In the genomic region with DNA sequence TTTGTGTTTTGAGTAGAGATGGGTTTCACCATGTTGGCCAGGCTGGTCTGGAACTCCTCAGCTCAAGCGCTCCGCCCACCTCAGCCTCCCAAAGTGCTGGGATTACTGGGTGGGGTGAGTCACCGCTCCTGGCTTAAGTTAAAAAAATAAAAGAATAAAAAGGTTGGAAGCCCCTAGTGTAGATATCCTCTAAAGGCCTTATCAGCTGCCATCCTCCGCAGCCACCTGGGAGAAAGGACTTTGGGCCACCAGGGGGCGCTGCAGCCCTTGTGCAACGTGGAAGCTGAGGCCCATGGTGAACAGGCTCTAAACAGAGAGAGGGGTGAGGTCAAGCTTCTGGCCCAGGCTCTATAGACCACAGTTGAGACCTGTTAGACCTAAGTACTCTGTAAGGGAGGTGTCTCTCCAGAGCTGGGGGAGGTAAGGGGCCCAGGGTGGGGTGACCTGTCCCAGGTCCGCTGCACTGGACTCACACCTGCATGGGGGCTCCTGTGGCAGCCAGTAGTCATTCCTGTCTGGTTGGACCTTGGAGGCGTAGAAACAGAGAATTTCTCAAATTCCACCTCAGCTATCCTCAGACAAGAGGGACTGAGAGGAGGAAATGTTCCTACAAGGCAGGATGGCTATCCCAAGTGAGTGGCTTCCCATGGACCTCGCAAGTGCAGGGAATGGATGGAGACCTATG, we compare ENCODE assay signal across 8 cellular contexts. TPM values are rescaled to one million over a fixed set of nuclear protein-coding genes. Genes with fewer than 3 reads are reported as not detected.
DNase-seq lines count a peak whose midpoint lies in the region; ATAC-seq lines count a peak whose summit lies in the region.

No MANE protein-coding gene starts in this region.

- H3K27ac ChIP-seq in caudate nucleus (ENCODE audit: low read depth, low read length) = no peak overlapping the region

- no peak for ATAC-seq in HG02798 (IDR thresholded peaks at IDR 0.05; ENCODE audit: poor library complexity, unreplicated experiment)

- DNase-seq in AG08395 (ENCODE audit: low spot score) (peak; percentile 81), H4 (ENCODE audit: low spot score) (peak; percentile 69), NCI-H446 (lab: John Stamatoyannopoulos, UW) (peak; percentile 49 to 72), caudate nucleus (lab: John Stamatoyannopoulos, UW) (peak in 56 of 61 donors; percentile 26 to 90 (median 68)), kidney tubule cell (ENCODE audit: low spot score) (peak; percentile 74)
- peak; percentile 91 for DNase-seq in activated CD4-positive, CD25-positive, alpha-beta regulatory T cell treated with anti-CD3 and anti-CD28 coated beads, Interleukin-2, amount 50 U/mL, for 72 hours
- DNase-seq in stimulated activated CD4-positive, alpha-beta T cell treated with anti-CD3 and anti-CD28 coated beads, Interleukin-1b, Interleukin-23, amount 100 ng/mL, for 48 hours = peak; percentile 87

RNA-seq across cellular contexts. Expression of a gene that starts 14.0 kb away (rescaled TPM):
- total RNA-seq in H4 (2014; rRNA removed; shearing (Covaris generic)) = 115 and 140 TPM in 2 replicates

RNA-seq across cellular contexts. Expression of a gene that starts 18.1 kb away (rescaled TPM):
- 1.6 and 3.4 TPM in 2 replicates for total RNA-seq in H4 (2014; rRNA removed; shearing (Covaris generic))

RNA-seq across cellular contexts. Expression of a gene that starts 45.8 kb away (rescaled TPM):
- 52.7 and 64.3 TPM in 2 replicates for total RNA-seq in H4 (2014; rRNA removed; shearing (Covaris generic))
